8 cellular contexts compared by ENCODE assay signal in the genomic region with DNA sequence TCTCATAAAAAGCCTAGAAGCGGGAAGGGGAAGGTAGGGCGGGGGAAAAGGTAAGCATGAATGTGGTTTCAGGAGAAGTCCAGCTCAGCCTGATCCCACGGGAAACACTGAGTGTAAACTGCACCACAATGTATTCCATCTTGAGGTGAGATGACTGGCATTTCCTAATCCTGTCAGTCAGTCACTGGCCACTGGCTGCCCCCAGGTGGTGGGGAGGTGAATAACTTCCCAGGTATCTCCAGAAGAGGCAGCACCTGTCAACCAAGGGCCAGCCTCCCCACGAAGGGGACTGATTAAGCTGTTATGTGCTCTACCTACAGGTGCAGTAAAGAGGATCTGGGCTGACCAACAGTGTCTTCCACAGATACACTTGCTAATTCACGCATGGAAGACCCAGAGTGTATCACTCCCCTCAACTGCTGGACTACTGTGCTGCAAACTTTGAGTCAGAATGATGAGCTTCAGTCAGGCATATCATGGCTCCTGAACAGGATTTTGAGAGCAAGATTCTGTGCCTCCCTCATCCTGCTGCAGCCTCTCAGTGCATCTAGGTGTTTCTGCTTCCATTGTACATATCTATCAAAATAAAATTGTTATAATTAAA.
A peak's percentile ranks its signal among the peaks of the same experiment; 100 is the strongest.
DNase-seq lines count a peak whose midpoint lies in the region; ATAC-seq and TF ChIP-seq lines count a peak whose summit lies in the region.

No MANE protein-coding gene starts in this region.

- no peak overlapping the region for H3K4me3 ChIP-seq in CD4-positive, alpha-beta memory T cell (ENCODE audit: low read length in 2 of 2)
- no peak overlapping the region for H3K4me3 ChIP-seq in RWPE2 (ENCODE audit: severe bottlenecking)
- H3K4me3 ChIP-seq in adrenal gland = no peak overlapping the region

- no peaks in the 10 kb centered on the region for H3K9me3 ChIP-seq in CD4-positive, alpha-beta memory T cell (ENCODE audit: control insufficient read depth in 1 of 2, low read length in 2 of 2)
- H3K9me3 ChIP-seq in RWPE2 (ENCODE audit: severe bottlenecking) = no peaks in the 10 kb centered on the region
- no peaks in the 10 kb centered on the region for H3K9me3 ChIP-seq in adrenal gland (replicated peaks in 1 of 3)

- intact Hi-C loops in CD4-positive, alpha-beta memory T cell (cut with micrococcal nuclease) = no loop called here
- intact Hi-C loops in adrenal gland (cut with DNase I) = no loop called here

- H3K4me3 Mint-ChIP-seq in CD4-positive, alpha-beta memory T cell = no peak overlapping the region

- H3K27me3 Mint-ChIP-seq in CD4-positive, alpha-beta memory T cell = peaks cover 10 to 11% of the 10 kb centered on the region in 2 donors

- 36 to 44% (median 37%) methylated on average over 3 to 5 of the region's 5 CpGs for WGBS in adrenal gland, 4 donors

- peak; percentile 65 for ATAC-seq in HG02678 (IDR thresholded peaks at IDR 0.05; ENCODE audit: unreplicated experiment)
- ATAC-seq in RWPE2 (ENCODE audit: low read depth) = peak; percentile 70
- ATAC-seq in left lobe of liver = peak; percentile 100
- no peak for ATAC-seq in GM18861 (IDR thresholded peaks at IDR 0.05; ENCODE audit: unreplicated experiment)

- no peaks in the 10 kb centered on the region for H3K27me3 ChIP-seq in CD4-positive, alpha-beta memory T cell (ENCODE audit: insufficient read depth, low read length)
- H3K27me3 ChIP-seq in RWPE2 (ENCODE audit: insufficient read depth, poor library complexity, severe bottlenecking) (no peaks in the 10 kb centered on the region), adrenal gland (no peaks in the 10 kb centered on the region)

- no peak overlapping the region for H3K27ac ChIP-seq in CD4-positive, alpha-beta memory T cell (ENCODE audit: low read depth, low read length)
- H3K27ac ChIP-seq in RWPE2 (ENCODE audit: poor library complexity, severe bottlenecking) = no peak overlapping the region
- H3K27ac ChIP-seq in adrenal gland = no peak overlapping the region

- peaks cover 0 to 4% (median 0%) of the 10 kb centered on the region in 8 donors for H3K9me3 Mint-ChIP-seq in CD4-positive, alpha-beta memory T cell

- no peak overlapping the region for H3K27ac Mint-ChIP-seq in CD4-positive, alpha-beta memory T cell

- peak; percentile 9 to 50 (median 30) for DNase-seq in CD4-positive, alpha-beta memory T cell
- DNase-seq in RWPE2 (ENCODE audit: low spot score) (no peak), adrenal gland (peak in 5 of 7 donors; percentile 22 to 82 (median 29)), left lobe of liver (ENCODE audit: low spot score) (peak; percentile 73), NCI-H128 (lab: John Stamatoyannopoulos, UW; ENCODE audit: unreplicated experiment) (no peak)
- peak; percentile 27 for DNase-seq in stimulated activated CD8-positive, alpha-beta memory T cell treated with anti-CD3 and anti-CD28 coated beads, Interleukin-7, amount 100 ng/mL, for 24 hours (ENCODE audit: low read depth)

- no peaks in the 10 kb centered on the region for H3K4me1 Mint-ChIP-seq in CD4-positive, alpha-beta memory T cell

- CTCF ChIA-PET in CD4-positive, alpha-beta memory T cell (lab: Charles Lee; ENCODE audit: partially characterized antibody) = interaction anchor here (1.2 to 2.2 kb wide), 7 partner anchors 9 to 367 kb away, joined by 3 to 17 read pairs (median 5); no protein-coding TSS in a partner anchor

- POLR2A ChIA-PET in CD4-positive, alpha-beta memory T cell (lab: Charles Lee; ENCODE audit: partially characterized antibody) = no interaction called here

- H3K36me3 Mint-ChIP-seq in CD4-positive, alpha-beta memory T cell = no peaks in the 10 kb centered on the region

- TF ChIP-seq POLR2A in adrenal gland (IDR thresholded peaks at IDR 0.05) = no peak

- no peaks in the 10 kb centered on the region for H3K4me1 ChIP-seq in CD4-positive, alpha-beta memory T cell (ENCODE audit: insufficient read depth, low read length)
- no peaks in the 10 kb centered on the region for H3K4me1 ChIP-seq in RWPE2 (ENCODE audit: insufficient read depth, poor library complexity, severe bottlenecking)
- no peaks in the 10 kb centered on the region for H3K4me1 ChIP-seq in adrenal gland (replicated peaks in 1 of 2)

- TF ChIP-seq CTCF in RWPE2 (IDR thresholded peaks at IDR 0.05; ENCODE audit: poor library complexity, severe bottlenecking) (peak; percentile 71), adrenal gland (IDR thresholded peaks at IDR 0.05) (peak in 4 of 6 experiments; percentile 13 to 56 (median 41))

- no peaks in the 10 kb centered on the region for H3K36me3 ChIP-seq in CD4-positive, alpha-beta memory T cell (ENCODE audit: insufficient read depth, low read length)
- H3K36me3 ChIP-seq in RWPE2 (ENCODE audit: low read depth) (no peaks in the 10 kb centered on the region), adrenal gland (replicated peaks in 1 of 2) (no peaks in the 10 kb centered on the region)

Comparison
In these comparisons a context has a peak if more than half of its experiments do, and no peak if none do; other contexts are left out.
1. DNase-seq: peak in CD4-positive, alpha-beta memory T cell (5 of 5), adrenal gland (5 of 7), left lobe of liver (single experiment) and stimulated activated CD8-positive, alpha-beta memory T cell treated with anti-CD3 and anti-CD28 coated beads, Interleukin-7, amount 100 ng/mL, for 24 hours (single experiment); none in RWPE2 (single experiment) and NCI-H128 (single experiment).